In the genomic region with DNA sequence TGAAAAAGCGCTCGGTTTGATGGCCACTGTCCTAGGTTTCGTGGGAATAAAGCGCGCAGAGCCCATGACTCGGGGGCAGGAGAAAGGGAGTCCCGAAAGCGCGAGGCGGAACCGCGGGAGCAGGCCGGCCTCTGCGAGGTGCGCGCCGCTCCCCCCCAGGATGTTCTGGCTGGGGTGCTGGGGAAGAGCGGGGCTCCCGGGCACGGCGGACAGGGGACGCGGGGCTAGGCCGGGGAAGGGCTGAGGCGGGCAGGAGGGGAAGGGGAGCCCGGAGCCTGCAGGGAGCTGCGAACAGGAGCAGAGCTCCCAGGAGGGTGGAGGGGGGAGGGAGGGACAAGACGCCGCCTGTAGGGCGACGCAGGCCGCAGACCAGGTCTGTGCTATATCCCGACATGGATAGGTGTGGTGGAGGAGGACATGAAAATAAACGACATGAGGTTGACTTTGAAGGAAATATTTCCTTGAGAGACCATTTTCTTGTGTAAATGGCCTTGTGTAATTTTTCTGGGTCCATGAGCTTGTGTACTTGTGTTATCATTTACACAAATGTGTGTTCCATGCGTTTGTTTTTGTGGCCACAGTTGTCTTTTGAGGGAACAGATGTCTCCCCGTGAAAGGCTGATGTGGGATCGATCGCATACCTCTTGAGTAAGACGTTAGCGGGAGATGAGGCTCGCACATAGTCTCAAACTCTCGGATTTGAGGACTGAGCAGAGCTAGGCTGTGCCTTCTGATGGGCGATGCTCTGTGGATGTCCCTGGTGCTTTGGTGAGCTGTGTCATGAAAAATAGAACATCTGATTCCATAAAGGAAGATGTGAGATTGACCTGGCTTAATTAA, we compare ENCODE assay signal across 8 cellular contexts. TPM values are rescaled to one million over a fixed set of nuclear protein-coding genes. Genes with fewer than 3 reads are reported as not detected.
DNase-seq lines count a peak whose midpoint lies in the region; ATAC-seq and TF ChIP-seq lines count a peak whose summit lies in the region.

No MANE protein-coding gene starts in this region.

- ATAC-seq in CD4-positive, alpha-beta T cell (ENCODE audit: poor library complexity): no peak
- ATAC-seq in HG03469 (IDR thresholded peaks at IDR 0.05; ENCODE audit: unreplicated experiment): no peak

- no peaks in the 10 kb centered on the region for H3K9me3 ChIP-seq in CD4-positive, alpha-beta T cell (ENCODE audit: control insufficient read depth, low read length)
- no peaks in the 10 kb centered on the region for H3K9me3 ChIP-seq in H9 (ENCODE audit: control insufficient read depth, low read depth, low read length)
- no peaks in the 10 kb centered on the region for H3K9me3 ChIP-seq in transverse colon

- H3K56ac ChIP-seq in H9 (ENCODE audit: insufficient read length, low read depth, low read length): no peak overlapping the region

- H3K79me2 ChIP-seq in H9 (ENCODE audit: insufficient read depth, low read length): peaks cover 15% of the 10 kb centered on the region; the same call in 1 of the 2 replicates

- H3K4me3 Mint-ChIP-seq in CD4-positive, alpha-beta T cell: peak overlapping the region; percentile 89
- H3K4me3 Mint-ChIP-seq in H9: peak overlapping the region; percentile 90 to 94
- peak overlapping the region; percentile 87 to 97 (median 93) for H3K4me3 Mint-ChIP-seq in nephron

- peak overlapping the region; percentile 84 for H3K27ac Mint-ChIP-seq in CD4-positive, alpha-beta T cell
- H3K27ac Mint-ChIP-seq in H9: peak overlapping the region; percentile 17 to 62 (median 44); a peak in 4 of 7 replicates
- H3K27ac Mint-ChIP-seq in nephron: peak overlapping the region; percentile 57 to 86 (median 65)

- POLR2A ChIA-PET in CD4-positive, alpha-beta T cell (lab: Charles Lee): interaction anchor here (0.6 to 1.2 kb wide), 4 partner anchors 132 to 310 kb away, joined by 3 to 4 read pairs (median 3); partner anchors contain the start of gene PRMT2

- in situ Hi-C loops in transverse colon (cut with MboI; ENCODE audit: low pct_ligation_motif_present in 1 of 4, low pct_unique_long_range_greater_than_20kb in 1 of 4, low sequenced_read_pairs in 3 of 4): no loop called here

- no peaks in the 10 kb centered on the region for H4K20me1 ChIP-seq in H9 (ENCODE audit: control insufficient read depth, insufficient read depth, insufficient read length)

- H3K18ac ChIP-seq in H9 (ENCODE audit: insufficient read length, low read depth, low read length): no peak overlapping the region

- DNase-seq in CD4-positive, alpha-beta T cell: peak in 8 of 10 experiments; percentile 8 to 43 (median 20)
- DNase-seq in H9 (peak; percentile 75), NCI-H748 treated with DMSO at 0.1 percent for 48 hours (lab: John Stamatoyannopoulos, UW) (peak; percentile 14), fibroblast of mammary gland (ENCODE audit: low read depth) (peak; percentile 40), transverse colon (peak; percentile 57)
- peak; percentile 63 to 65 for DNase-seq in activated T-cell treated with anti-CD3 and anti-CD28 coated beads, Interleukin-2, amount 50 U/mL, for 48 hours

- H2AFZ ChIP-seq in H9 (ENCODE audit: low read length): no peak overlapping the region

- no peak overlapping the region for H4K91ac ChIP-seq in H9 (ENCODE audit: insufficient read length, low read depth, low read length)

- H3K4me1 ChIP-seq in H9 (ENCODE audit: insufficient read depth, low read length): peaks cover 7% of the 10 kb centered on the region; the same call in 1 of the 2 replicates
- peaks cover 14 to 34% (median 24%) of the 10 kb centered on the region in 4 donors for H3K4me1 ChIP-seq in transverse colon

- no peaks in the 10 kb centered on the region for H3K27me3 ChIP-seq in CD4-positive, alpha-beta T cell (ENCODE audit: control insufficient read depth, insufficient read depth, low read length)
- H3K27me3 ChIP-seq in H9 (ENCODE audit: insufficient read depth, low read length) (no peaks in the 10 kb centered on the region), transverse colon (no peaks in the 10 kb centered on the region)

- H3K4me2 ChIP-seq in H9 (ENCODE audit: insufficient read depth, insufficient read length, low read length): peak overlapping the region; percentile 64

- no peaks in the 10 kb centered on the region for H3K9me3 Mint-ChIP-seq in CD4-positive, alpha-beta T cell
- H3K9me3 Mint-ChIP-seq in H9 (no peaks in the 10 kb centered on the region), nephron (no peaks in the 10 kb centered on the region)

- H3K9ac ChIP-seq in H9 (ENCODE audit: extremely low read depth, insufficient read length, low read length): peak overlapping the region; percentile 55

- H2BK12ac ChIP-seq in H9 (ENCODE audit: insufficient read length, low read depth, low read length): no peak overlapping the region

- peak overlapping the region; percentile 46 for H3K27ac ChIP-seq in CD4-positive, alpha-beta T cell (ENCODE audit: low read depth, low read length)
- no peak overlapping the region for H3K27ac ChIP-seq in H9 (ENCODE audit: insufficient read length, low read depth, low read length)
- peak overlapping the region; percentile 99 to 100 (median 100) for H3K27ac ChIP-seq in transverse colon

- H3T11ph ChIP-seq in H9 (ENCODE audit: low read length): no peak overlapping the region

- H2BK120ac ChIP-seq in H9 (ENCODE audit: low read depth, low read length, poor library complexity, severe bottlenecking): no peak overlapping the region

- no peaks in the 10 kb centered on the region for H3K27me3 Mint-ChIP-seq in CD4-positive, alpha-beta T cell
- H3K27me3 Mint-ChIP-seq in H9 (ENCODE audit: low read depth) (no peaks in the 10 kb centered on the region), nephron (ENCODE audit: low read depth) (no peaks in the 10 kb centered on the region)

- H4K5ac ChIP-seq in H9 (ENCODE audit: insufficient read length, low read depth, low read length): no peak overlapping the region

- H3K23me2 ChIP-seq in H9 (ENCODE audit: insufficient read length, low read depth, low read length, poor library complexity, severe bottlenecking): peaks cover 17% of the 10 kb centered on the region

- 0 out of 2 replicates have a peak overlapping the region, but pooled peaks have one; percentile 6 for H3K14ac ChIP-seq in H9 (ENCODE audit: insufficient read depth, low read length)

- H2BK15ac ChIP-seq in H9 (ENCODE audit: low read depth, low read length): no peak overlapping the region

- peak; percentile 7 for TF ChIP-seq POLR2A in transverse colon (IDR thresholded peaks at IDR 0.05)

- H2AK5ac ChIP-seq in H9 (ENCODE audit: insufficient read length, low read length): no peak overlapping the region

- H3K36me3 ChIP-seq in transverse colon: peaks cover 0 to 9% (median 3%) of the 10 kb centered on the region in 4 donors

- no peak overlapping the region for H3K23ac ChIP-seq in H9 (ENCODE audit: insufficient read length, low read depth, low read length)

- H4K8ac ChIP-seq in H9 (replicated peaks; ENCODE audit: insufficient read length, low read depth, low read length): no peak overlapping the region

- H3K4ac ChIP-seq in H9 (ENCODE audit: low read depth, low read length): no peak overlapping the region

- H2BK20ac ChIP-seq in H9 (ENCODE audit: low read depth, low read length, poor library complexity, severe bottlenecking): no peak overlapping the region

- H3K79me1 ChIP-seq in H9 (ENCODE audit: insufficient read depth, low read depth, low read length, poor library complexity, severe bottlenecking): peaks cover 2% of the 10 kb centered on the region

- WGBS in H9 (ENCODE audit: extremely low coverage, insufficient read length, low lambda C conversion rate): no CpG with 5 or more reads among the region's 43 CpGs
- WGBS in transverse colon (ENCODE audit: low coverage in 1 of 2), 2 donors: 9 to 26% methylated on average over 14 to 42 of the region's 43 CpGs

- CTCF ChIA-PET in CD4-positive, alpha-beta T cell (lab: Charles Lee): interaction anchor here (1.1 to 1.5 kb wide), 2 partner anchors 40 to 182 kb away, joined by 3 to 6 read pairs; partner anchors contain the start of genes MCM3AP and YBEY

- peaks cover 47% of the 10 kb centered on the region for H3K36me3 Mint-ChIP-seq in CD4-positive, alpha-beta T cell (ENCODE audit: low read depth)
- H3K36me3 Mint-ChIP-seq in H9 (ENCODE audit: insufficient read depth in 1 of 3, low read depth in 3 of 3) (peaks cover 36 to 59% (median 53%) of the 10 kb centered on the region in 3 experiments), nephron (ENCODE audit: low read depth) (peaks cover 28% of the 10 kb centered on the region)

- no peak for TF ChIP-seq CTCF in CD4-positive, alpha-beta T cell (IDR thresholded peaks at IDR 0.05)
- peak; percentile 46; the same call in 2 of the 3 replicates for TF ChIP-seq CTCF in H9 (conservative IDR thresholded peaks at IDR 0.05)
- peak; percentile 31 for TF ChIP-seq CTCF in fibroblast of mammary gland (conservative IDR thresholded peaks at IDR 0.05; ENCODE audit: control insufficient read depth, insufficient read depth, low read depth, low read length)
- TF ChIP-seq CTCF in nephron (IDR thresholded peaks at IDR 0.05; ENCODE audit: unreplicated experiment in 3 of 3): peak in 1 of 3 experiments; percentile 32
- TF ChIP-seq CTCF in transverse colon (IDR thresholded peaks at IDR 0.05): peak in 3 of 5 experiments; percentile 21 to 35 (median 32)

- peaks cover 38% of the 10 kb centered on the region for H3K4me1 Mint-ChIP-seq in CD4-positive, alpha-beta T cell (ENCODE audit: low read depth)
- H3K4me1 Mint-ChIP-seq in H9 (peaks cover 29 to 33% of the 10 kb centered on the region in 2 experiments), nephron (peaks cover 33% of the 10 kb centered on the region)

- no peak for TF ChIP-seq EP300 in transverse colon (IDR thresholded peaks at IDR 0.05; ENCODE audit: low read depth)

- H3K4me3 ChIP-seq in fibroblast of mammary gland (ENCODE audit: control insufficient read depth, low read depth, low read length): peak overlapping the region; percentile 65
- H3K4me3 ChIP-seq in transverse colon: peak overlapping the region; percentile 62 to 100 (median 91)

- intact Hi-C loops in CD4-positive, alpha-beta T cell (cut with DNase I, micrococcal nuclease): loop anchor here in 1 of 2 experiments (2.0 to 10.0 kb wide), 3 partner anchors 138 to 1040 kb away; partner anchors contain the start of genes COL6A1 and POFUT2
- intact Hi-C loops in transverse colon (cut with DNase I; ENCODE audit: low total_unique reads): no loop called here

- no peak overlapping the region for H2BK5ac ChIP-seq in H9 (ENCODE audit: insufficient read length, low read length)

RNA-seq across cellular contexts. Expression of gene PCNT, which starts 1.3 kb away (rescaled TPM):
- total RNA-seq in CD4-positive, alpha-beta T cell: 10 to 100 TPM; 54.4 to 55.5 TPM
- total RNA-seq in H9 (2021) (39.6 and 40.6 TPM in 2 replicates), transverse colon (100 to 1,000 TPM in 1 of 4 donors, 10 to 100 TPM in 3; 27.6 to 171 (median 63.4) TPM)

RNA-seq across cellular contexts. Expression of gene C21orf58, which starts 1.6 kb away (rescaled TPM):
- 1 to 10 TPM; 2.0 to 2.8 TPM for total RNA-seq in CD4-positive, alpha-beta T cell
- total RNA-seq in H9 (2021): 17.2 and 19.1 TPM in 2 replicates
- 10 to 100 TPM in 2 of 4 donors, 1 to 10 TPM in 2; 2.5 to 79.8 (median 7.6) TPM for total RNA-seq in transverse colon

RNA-seq across cellular contexts. Expression of gene YBEY, which starts 39.2 kb away (rescaled TPM):
- total RNA-seq in CD4-positive, alpha-beta T cell: 10 to 100 TPM; 10.6 to 14.8 TPM
- total RNA-seq in H9 (2021) (26.2 and 26.5 TPM in 2 replicates), transverse colon (10 to 100 TPM in 1 of 4 donors, 1 to 10 TPM in 2, not detected in 1; 4.8 to 33.5 (median 9.1) TPM)

RNA-seq across cellular contexts. Expression of gene MCM3AP, which starts 39.9 kb away (rescaled TPM):
- total RNA-seq in CD4-positive, alpha-beta T cell: 10 to 100 TPM; 94.3 to 96.5 TPM
- 113 and 124 TPM in 2 replicates for total RNA-seq in H9 (2021)
- total RNA-seq in transverse colon: 100 to 1,000 TPM in 3 of 4 donors, 10 to 100 TPM in 1; 87.4 to 348 (median 108) TPM

Comparison
In these comparisons a context has a peak if more than half of its experiments do, and no peak if none do; other contexts are left out.
1. DNase-seq: peak in every context shown above with its lines; median percentile 75 in H9; 64 in activated T-cell treated with anti-CD3 and anti-CD28 coated beads, Interleukin-2, amount 50 U/mL, for 48 hours; 57 in transverse colon; 40 in fibroblast of mammary gland; 20 in CD4-positive, alpha-beta T cell; 14 in NCI-H748 treated with DMSO at 0.1 percent for 48 hours.